In the genomic region with DNA sequence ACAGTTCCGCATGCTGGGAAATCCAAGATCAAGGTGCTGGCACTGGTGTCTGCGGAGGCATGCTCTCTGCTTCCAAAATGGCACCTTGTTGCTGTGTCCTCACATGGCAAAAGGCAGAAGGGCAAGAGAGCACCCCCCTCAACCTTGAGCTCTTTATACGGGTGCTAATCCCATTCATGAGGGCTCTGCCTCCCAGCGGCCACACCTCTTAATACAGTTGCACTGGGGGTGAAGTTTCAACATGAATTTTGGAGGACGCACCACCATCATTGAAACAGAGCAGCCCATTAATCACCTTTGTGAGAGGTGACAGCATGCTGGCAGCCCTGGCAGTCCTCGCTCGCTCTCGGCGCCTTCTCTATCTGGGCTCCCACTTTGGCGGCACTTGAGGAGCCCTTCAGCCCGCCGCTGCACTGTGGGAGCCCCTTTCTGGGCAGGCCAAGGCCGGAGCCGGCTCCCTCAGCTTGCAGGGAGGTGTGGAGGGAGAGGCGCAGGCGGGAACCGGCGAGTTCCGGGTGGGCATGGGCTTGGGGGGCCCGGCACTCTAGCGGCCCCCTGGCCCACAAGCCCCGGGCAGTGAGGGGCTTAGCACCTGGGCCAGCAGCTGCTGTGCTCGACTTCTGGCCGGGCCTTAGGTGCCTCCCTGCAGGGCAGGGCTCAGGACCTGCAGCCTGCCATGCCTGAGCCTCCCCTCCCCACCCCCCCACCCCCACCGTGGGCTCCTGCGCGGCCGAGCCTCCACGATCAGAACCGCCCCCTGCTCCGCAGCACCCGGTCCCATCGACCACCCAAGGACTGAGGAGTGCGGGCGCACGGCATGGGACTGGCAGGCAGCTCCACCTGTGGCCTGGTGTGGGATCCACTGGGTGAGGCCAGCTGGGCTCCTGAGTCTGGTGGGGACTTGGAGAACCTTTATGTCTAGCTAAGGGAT, we compare ENCODE assay signal across 6 cellular contexts. TPM values are rescaled to one million over a fixed set of nuclear protein-coding genes. Genes with fewer than 3 reads are reported as not detected.
DNase-seq lines count a peak whose midpoint lies in the region; ATAC-seq and TF ChIP-seq lines count a peak whose summit lies in the region.
"Not testable (repeated sequence)": the region's sequence is repeated elsewhere in the genome, so short reads cannot be mapped to it uniquely, and the experiment has no call there.

No MANE protein-coding gene starts in this region.

- H3K9ac ChIP-seq in DND-41 (ENCODE audit: low read depth, low read length), result not testable (repeated sequence)

- H3K27me3 ChIP-seq in DND-41 (ENCODE audit: insufficient read depth, low read length, poor library complexity); foreskin keratinocyte: not testable (repeated sequence)

- peaks cover 34% of the 10 kb centered on the region for H3K36me3 Mint-ChIP-seq in activated CD8-positive, alpha-beta T cell treated with anti-CD3 and anti-CD28 coated beads, Interleukin-2, amount 10 ng/mL, durations not matched to agents 7 days and 5 days (ENCODE audit: low read depth)
- peaks cover 29% of the 10 kb centered on the region for H3K36me3 Mint-ChIP-seq in central memory CD8-positive, alpha-beta T cell (ENCODE audit: insufficient read depth)
- H3K36me3 Mint-ChIP-seq in naive thymus-derived CD8-positive, alpha-beta T cell, result peaks cover 0 to 24% (median 22%) of the 10 kb centered on the region in 3 donors

- not testable (repeated sequence) for H3K79me2 ChIP-seq in DND-41 (ENCODE audit: insufficient read depth, low read length)

- peak overlapping the region; percentile 96 for H3K27ac Mint-ChIP-seq in activated CD8-positive, alpha-beta T cell treated with anti-CD3 and anti-CD28 coated beads, Interleukin-2, amount 10 ng/mL, durations not matched to agents 7 days and 5 days
- H3K27ac Mint-ChIP-seq in central memory CD8-positive, alpha-beta T cell (ENCODE audit: low read depth), result not testable (repeated sequence)
- H3K27ac Mint-ChIP-seq in naive thymus-derived CD8-positive, alpha-beta T cell, result peak overlapping the region in 7 of 10 donors; percentile 21 to 97 (median 94)

- POLR2A ChIA-PET in activated CD8-positive, alpha-beta T cell treated with anti-CD3 and anti-CD28 coated beads, Interleukin-2, amount 10 ng/mL, durations not matched to agents 7 days and 5 days (lab: Charles Lee), result interaction anchor here (0.7 to 3.2 kb wide), 5 partner anchors 11 to 1067 kb away, joined by 3 to 25 read pairs (median 4); partner anchors contain the start of genes DMAC2L and L2HGDH
- POLR2A ChIA-PET in naive thymus-derived CD8-positive, alpha-beta T cell (lab: Charles Lee), result interaction anchor here (1.3 kb wide), 1 partner anchor 35 kb away, joined by 3 read pairs; the partner anchor contains the start of gene CDKL1

- CTCF ChIA-PET in activated CD8-positive, alpha-beta T cell treated with anti-CD3 and anti-CD28 coated beads, Interleukin-2, amount 10 ng/mL, durations not matched to agents 7 days and 5 days (lab: Charles Lee), result interaction anchor here (1.1 to 6.2 kb wide), 2 partner anchors 41 kb away, joined by 3 to 29 read pairs; no protein-coding TSS in a partner anchor

- H4K20me1 ChIP-seq in DND-41 (ENCODE audit: insufficient read depth, low read length), result not testable (repeated sequence)

- H3K9me3 Mint-ChIP-seq in activated CD8-positive, alpha-beta T cell treated with anti-CD3 and anti-CD28 coated beads, Interleukin-2, amount 10 ng/mL, durations not matched to agents 7 days and 5 days (ENCODE audit: insufficient read depth); central memory CD8-positive, alpha-beta T cell; naive thymus-derived CD8-positive, alpha-beta T cell: not testable (repeated sequence)

- not testable (repeated sequence) for H3K27me3 Mint-ChIP-seq in activated CD8-positive, alpha-beta T cell treated with anti-CD3 and anti-CD28 coated beads, Interleukin-2, amount 10 ng/mL, durations not matched to agents 7 days and 5 days (ENCODE audit: low read depth); central memory CD8-positive, alpha-beta T cell; naive thymus-derived CD8-positive, alpha-beta T cell

- H2AFZ ChIP-seq in DND-41 (ENCODE audit: low read depth, low read length), result not testable (repeated sequence)

- H3K4me1 ChIP-seq in DND-41 (ENCODE audit: insufficient read depth, low read length), result peaks cover 26% of the 10 kb centered on the region
- H3K4me1 ChIP-seq in foreskin keratinocyte, result peaks cover 20% of the 10 kb centered on the region

- TF ChIP-seq CTCF in DND-41 (IDR thresholded peaks at IDR 0.05; ENCODE audit: borderline replicate concordance, extremely low read depth, low read length, poor library complexity, severe bottlenecking); foreskin keratinocyte (conservative IDR thresholded peaks at IDR 0.05): not testable (repeated sequence)

- not testable (repeated sequence) for DNase-seq in DND-41; activated CD8-positive, alpha-beta T cell treated with anti-CD3 and anti-CD28 coated beads, Interleukin-2, amount 10 ng/mL, durations not matched to agents 7 days and 5 days; central memory CD8-positive, alpha-beta T cell (ENCODE audit: low spot score in 2 of 2); foreskin keratinocyte; naive thymus-derived CD8-positive, alpha-beta T cell
- peak; percentile 24 for DNase-seq in NCI-H69 (lab: John Stamatoyannopoulos, UW)

- H3K27ac ChIP-seq in DND-41 (ENCODE audit: low read length) (0 out of 2 replicates have a peak overlapping the region, but pooled peaks have one; percentile 89), foreskin keratinocyte (peak overlapping the region; percentile 8)

- 0 out of 2 replicates have a peak overlapping the region, but pooled peaks have one; percentile 76 for H3K4me2 ChIP-seq in DND-41 (ENCODE audit: insufficient read depth, low read length)

- H3K36me3 ChIP-seq in DND-41 (ENCODE audit: insufficient read depth, low read length), result not testable (repeated sequence)

- H3K9me3 ChIP-seq in DND-41 (ENCODE audit: insufficient read depth, low read length, severe bottlenecking), result not testable (repeated sequence)

- peaks cover 41% of the 10 kb centered on the region for H3K4me1 Mint-ChIP-seq in activated CD8-positive, alpha-beta T cell treated with anti-CD3 and anti-CD28 coated beads, Interleukin-2, amount 10 ng/mL, durations not matched to agents 7 days and 5 days (ENCODE audit: low read depth)
- peaks cover 37% of the 10 kb centered on the region for H3K4me1 Mint-ChIP-seq in central memory CD8-positive, alpha-beta T cell
- H3K4me1 Mint-ChIP-seq in naive thymus-derived CD8-positive, alpha-beta T cell, result peaks cover 19 to 41% (median 38%) of the 10 kb centered on the region in 4 donors

- not testable (repeated sequence) for ATAC-seq in DND-41 (ENCODE audit: insufficient read depth, low read depth); activated CD8-positive, alpha-beta T cell treated with anti-CD3 and anti-CD28 coated beads, Interleukin-2, amount 10 ng/mL, durations not matched to agents 7 days and 5 days; central memory CD8-positive, alpha-beta T cell (replicated peaks; ENCODE audit: extremely low read depth, poor library complexity, severe bottlenecking); foreskin keratinocyte; naive thymus-derived CD8-positive, alpha-beta T cell

- H3K4me3 ChIP-seq in DND-41 (ENCODE audit: low read depth in 1 of 2, low read length in 2 of 2), result peak overlapping the region in 1 of 2 experiments; percentile 59; a peak in 1 of 4 replicates

- H3K4me3 Mint-ChIP-seq in activated CD8-positive, alpha-beta T cell treated with anti-CD3 and anti-CD28 coated beads, Interleukin-2, amount 10 ng/mL, durations not matched to agents 7 days and 5 days, result not testable (repeated sequence)
- H3K4me3 Mint-ChIP-seq in central memory CD8-positive, alpha-beta T cell, result peak overlapping the region; percentile 86
- H3K4me3 Mint-ChIP-seq in naive thymus-derived CD8-positive, alpha-beta T cell, result peak overlapping the region in 6 of 10 donors; percentile 30 to 94 (median 90)

RNA-seq across cellular contexts. Expression of gene CDKL1, which starts 34.9 kb away (rescaled TPM):
- total RNA-seq in activated CD8-positive, alpha-beta T cell treated with anti-CD3 and anti-CD28 coated beads, Interleukin-2, amount 10 ng/mL, durations not matched to agents 7 days and 5 days, result 10 to 100 TPM in 1 of 2 experiments, 1 to 10 TPM in 1; 8.1 to 12.0 TPM
- 4.2 and 6.1 TPM in 2 replicates for total RNA-seq in foreskin keratinocyte
- 1.8 TPM in 2 replicates for polyA plus RNA-seq in foreskin keratinocyte
- total RNA-seq in naive thymus-derived CD8-positive, alpha-beta T cell, result 1 to 10 TPM; 3.9 to 7.0 TPM
- polyA plus RNA-seq in naive thymus-derived CD8-positive, alpha-beta T cell, result 1 to 10 TPM in 2 of 3 donors, under 1 TPM in 1; 0.90 to 9.0 (median 1.5) TPM

RNA-seq across cellular contexts. Expression of gene DMAC2L, which starts 49.6 kb away (rescaled TPM):
- total RNA-seq in activated CD8-positive, alpha-beta T cell treated with anti-CD3 and anti-CD28 coated beads, Interleukin-2, amount 10 ng/mL, durations not matched to agents 7 days and 5 days, result 10 to 100 TPM; 14.9 to 18.6 TPM
- total RNA-seq in foreskin keratinocyte, result 7.7 and 7.8 TPM in 2 replicates
- polyA plus RNA-seq in foreskin keratinocyte, result 8.0 and 8.8 TPM in 2 replicates
- 10 to 100 TPM; 21.7 to 22.2 TPM for total RNA-seq in naive thymus-derived CD8-positive, alpha-beta T cell
- 10 to 100 TPM; 15.7 to 19.4 (median 18.7) TPM for polyA plus RNA-seq in naive thymus-derived CD8-positive, alpha-beta T cell

RNA-seq across cellular contexts. Expression of gene L2HGDH, which starts 49.7 kb away (rescaled TPM):
- 10 to 100 TPM; 12.7 to 13.6 TPM for total RNA-seq in activated CD8-positive, alpha-beta T cell treated with anti-CD3 and anti-CD28 coated beads, Interleukin-2, amount 10 ng/mL, durations not matched to agents 7 days and 5 days
- total RNA-seq in foreskin keratinocyte, result 7.2 and 9.1 TPM in 2 replicates
- 2.7 and 3.7 TPM in 2 replicates for polyA plus RNA-seq in foreskin keratinocyte
- total RNA-seq in naive thymus-derived CD8-positive, alpha-beta T cell, result 1 to 10 TPM; 5.0 to 6.5 TPM
- 1 to 10 TPM; 2.8 to 5.6 (median 5.3) TPM for polyA plus RNA-seq in naive thymus-derived CD8-positive, alpha-beta T cell
